27 cellular contexts compared by ENCODE assay signal in the genomic region with DNA sequence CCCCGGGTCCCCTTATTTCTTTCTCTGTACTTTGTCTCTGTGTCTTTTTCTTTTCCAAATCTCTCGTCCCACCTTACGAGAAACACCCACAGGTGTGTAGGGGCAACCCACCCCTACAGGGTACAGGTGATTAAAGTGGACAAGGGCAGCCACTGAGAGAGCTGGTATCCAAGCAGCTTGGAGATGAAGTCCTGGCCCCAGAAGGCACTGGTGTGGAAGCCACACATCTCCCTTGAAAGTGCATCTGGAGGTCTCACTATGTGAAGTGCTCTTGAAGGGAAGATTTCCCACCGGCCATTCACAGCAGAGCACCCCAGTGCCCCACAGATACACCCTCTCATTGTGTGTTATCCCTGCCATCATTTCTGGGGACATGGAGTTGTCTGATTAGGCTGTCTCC.
"Had no signal": no experiment of that assay in that cellular context is flagged by ENCODE, and none has a peak within 500 bp of the region (broad histone marks: within the 10 kb centered on the region; RNA-seq: fewer than 3 reads in every experiment).

No MANE protein-coding gene starts in this region.

- H3K9ac ChIP-seq: parathyroid adenoma had no signal

- H3K4me2 ChIP-seq: smooth muscle cell had no signal

- H3K4me3 Mint-ChIP-seq: dendritic cell treated with granulocyte-macrophage colony-stimulating factor and Interleukin-4, amounts not matched to agents 40 ng/mL and 50 ng/mL, for 4 days; immature natural killer cell; mesothelial cell of epicardium; naive B cell; natural killer cell treated with Interleukin-12 subunit alpha and Interleukin-12 subunit beta and Interleukin-15 and Interleukin-18, amount 100 ng/mL, for 72 hours; stimulated activated naive CD8-positive, alpha-beta T cell treated with anti-CD3 and anti-CD28 coated beads, Interleukin-15, amount 100 ng/mL, for 72 hours had no signal

- H3K27me3 ChIP-seq: colonic mucosa, esophagus squamous epithelium, suprapubic skin, vagina had no signal

- H3K4me1 Mint-ChIP-seq: immature natural killer cell; naive B cell; stimulated activated naive CD8-positive, alpha-beta T cell treated with anti-CD3 and anti-CD28 coated beads, Interleukin-15, amount 100 ng/mL, for 72 hours had no signal

- H3K27ac Mint-ChIP-seq: dendritic cell treated with granulocyte-macrophage colony-stimulating factor and Interleukin-4, amounts not matched to agents 40 ng/mL and 50 ng/mL, for 4 days; immature natural killer cell; mesothelial cell of epicardium; natural killer cell treated with Interleukin-12 subunit alpha and Interleukin-12 subunit beta and Interleukin-15 and Interleukin-18, amount 100 ng/mL, for 72 hours; progenitor cell of endocrine pancreas; stimulated activated naive CD8-positive, alpha-beta T cell treated with anti-CD3 and anti-CD28 coated beads, Interleukin-15, amount 100 ng/mL, for 72 hours had no signal

- H3K27ac ChIP-seq: colonic mucosa, esophagus squamous epithelium, lower lobe of right lung, parathyroid adenoma, suprapubic skin, transverse colon, vagina had no signal

- H3K4me1 ChIP-seq: colonic mucosa, esophagus squamous epithelium, lower lobe of right lung, parathyroid adenoma, suprapubic skin, transverse colon, vagina had no signal

- H3K79me2 ChIP-seq: parathyroid adenoma had no signal

- H3K4me3 ChIP-seq: colonic mucosa, esophagus squamous epithelium, lower lobe of right lung, mucosa of descending colon, smooth muscle cell, suprapubic skin, transverse colon, vagina had no signal

- H3K36me3 ChIP-seq: colonic mucosa, esophagus squamous epithelium, lower lobe of right lung, suprapubic skin, transverse colon, vagina had no signal

- ATAC-seq: left ventricle myocardium superior; lower lobe of right lung; mucosa of descending colon; natural killer cell treated with Interleukin-12 subunit alpha and Interleukin-12 subunit beta and Interleukin-15 and Interleukin-18, amount 100 ng/mL, for 72 hours; sciatic nerve; stimulated activated naive CD8-positive, alpha-beta T cell treated with anti-CD3 and anti-CD28 coated beads, Interleukin-15, amount 100 ng/mL, for 72 hours had no signal

- H3K36me3 Mint-ChIP-seq: immature natural killer cell; mesothelial cell of epicardium; naive B cell; natural killer cell treated with Interleukin-12 subunit alpha and Interleukin-12 subunit beta and Interleukin-15 and Interleukin-18, amount 100 ng/mL, for 72 hours had no signal

- H3K9me3 Mint-ChIP-seq: dendritic cell treated with granulocyte-macrophage colony-stimulating factor and Interleukin-4, amounts not matched to agents 40 ng/mL and 50 ng/mL, for 4 days; immature natural killer cell; mesothelial cell of epicardium; naive B cell; natural killer cell treated with Interleukin-12 subunit alpha and Interleukin-12 subunit beta and Interleukin-15 and Interleukin-18, amount 100 ng/mL, for 72 hours; neural crest cell; stimulated activated naive CD8-positive, alpha-beta T cell treated with anti-CD3 and anti-CD28 coated beads, Interleukin-15, amount 100 ng/mL, for 72 hours had no signal

- H3K27me3 Mint-ChIP-seq: naive B cell; stimulated activated naive CD8-positive, alpha-beta T cell treated with anti-CD3 and anti-CD28 coated beads, Interleukin-15, amount 100 ng/mL, for 72 hours had no signal

- H3K9me3 ChIP-seq: colonic mucosa, esophagus squamous epithelium, lower lobe of right lung, mucosa of descending colon, suprapubic skin, transverse colon, vagina had no signal

- H2AFZ ChIP-seq: parathyroid adenoma had no signal

- DNase-seq: colonic mucosa; effector CD8-positive, alpha-beta T cell; esophagus squamous epithelium; foreskin melanocyte; hypothalamus; immature natural killer cell; left ventricle myocardium superior; lower lobe of right lung; mucosa of descending colon; naive B cell; stimulated activated CD4-positive, alpha-beta T cell treated with anti-CD3 and anti-CD28 coated beads, Interleukin-12 subunit alpha, Interleukin-12 subunit beta, amount 100 ng/mL, for 4 hours; stimulated activated CD4-positive, alpha-beta T cell treated with anti-CD3 and anti-CD28 coated beads, Interleukin-1b, Interleukin-23, amount 100 ng/mL, for 48 hours; stimulated activated CD4-positive, alpha-beta T cell treated with anti-CD3 and anti-CD28 coated beads, Interleukin-4, amount 100 ng/mL, for 1 hour; stimulated activated CD8-positive, alpha-beta memory T cell treated with anti-CD3 and anti-CD28 coated beads, Interleukin-4, amount 100 ng/mL, for 48 hours; stimulated activated naive CD4-positive, alpha-beta T cell; stimulated activated naive CD8-positive, alpha-beta T cell treated with anti-CD3 and anti-CD28 coated beads, Interleukin-15, amount 100 ng/mL, for 72 hours; transverse colon had no signal
